ENCODE assay signal across 2 cellular contexts in genomic region chr3:733313-733712, GRCh38.
TF ChIP-seq lines count a peak whose summit lies in the region.

No MANE protein-coding gene starts in this region.

TF ChIP-seq in HepG2, 621 proteins besides CTCF, POLR2A, EP300 and RAD21:
- TF ChIP-seq ZNF747 (CRISPR knock-in tag; IDR thresholded peaks at IDR 0.05; ENCODE audit: borderline replicate concordance) = no peak
- TF ChIP-seq MEIS2 (CRISPR knock-in tag; IDR thresholded peaks at IDR 0.05) = no peak
- no peak for TF ChIP-seq ZNF781 (CRISPR knock-in tag; IDR thresholded peaks at IDR 0.05; ENCODE audit: borderline replicate concordance, not compliant biosample characterization)
- no peak for TF ChIP-seq ZBTB34 (CRISPR knock-in tag; IDR thresholded peaks at IDR 0.05)
- no peak for TF ChIP-seq KDM5B (CRISPR knock-in tag; IDR thresholded peaks at IDR 0.05; ENCODE audit: borderline replicate concordance)
- TF ChIP-seq MAFF (IDR thresholded peaks at IDR 0.05; ENCODE audit: low read depth, low read length) = peak; percentile 94
- peak; percentile 91 to 96 for TF ChIP-seq MAFK (conservative IDR thresholded peaks at IDR 0.05 in 1 of 2, IDR thresholded peaks at IDR 0.05 in 1 of 2; ENCODE audit: low read length in 2 of 2)

TF ChIP-seq in H1, 55 proteins besides CTCF, POLR2A, EP300 and RAD21:
- TF ChIP-seq TAF1 (IDR thresholded peaks at IDR 0.05; ENCODE audit: low read depth, low read length) = no peak
- TF ChIP-seq HDAC2 (IDR thresholded peaks at IDR 0.05; ENCODE audit: borderline replicate concordance in 1 of 2, low read depth in 2 of 2, low read length in 2 of 2) = no peak
- TF ChIP-seq ZNF274 (IDR thresholded peaks at IDR 0.05; ENCODE audit: borderline replicate concordance, extremely low read depth, low read length) = no peak
- TF ChIP-seq MAFK (IDR thresholded peaks at IDR 0.05; ENCODE audit: low read depth, low read length) = peak; percentile 76
- TF ChIP-seq SP2 (IDR thresholded peaks at IDR 0.05; ENCODE audit: low read length) = no peak
